Comparison of ENCODE assay signal across 9 cellular contexts in genomic region chr10:35331894-35332640, GRCh38. TPM values are rescaled to one million over a fixed set of nuclear protein-coding genes. Genes with fewer than 3 reads are reported as not detected.
DNase-seq lines count a peak whose midpoint lies in the region; ATAC-seq and TF ChIP-seq lines count a peak whose summit lies in the region.
"Had no signal": no experiment of that assay in that cellular context is flagged by ENCODE, and none has a peak within 500 bp of the region (broad histone marks: within the 10 kb centered on the region; RNA-seq: fewer than 3 reads in every experiment).

No MANE protein-coding gene starts in this region.

- 45 to 56% methylated on average over 6 of the region's 6 CpGs for WGBS in esophagus squamous epithelium, 2 donors
- 43 to 54% (median 51%) methylated on average over 6 of the region's 6 CpGs for WGBS in psoas muscle, 3 donors

- H3K4me3 ChIP-seq in esophagus squamous epithelium (no peak overlapping the region), psoas muscle (no peak overlapping the region)

- no peak for TF ChIP-seq POLR2A in esophagus squamous epithelium (IDR thresholded peaks at IDR 0.05)

- ATAC-seq in psoas muscle = peak; percentile 64 to 81 (median 76)
- ATAC-seq in GM21390 (IDR thresholded peaks at IDR 0.05; ENCODE audit: unreplicated experiment) = no peak
- ATAC-seq in GM19397 (IDR thresholded peaks at IDR 0.05; ENCODE audit: unreplicated experiment) = no peak

- H3K36me3 ChIP-seq in esophagus squamous epithelium = no peaks in the 10 kb centered on the region
- H3K36me3 ChIP-seq in psoas muscle (ENCODE audit: insufficient read depth in 1 of 2, low read depth in 1 of 2) = no peaks in the 10 kb centered on the region

- intact Hi-C loops in esophagus squamous epithelium (cut with DNase I) = no loop called here
- intact Hi-C loops in psoas muscle (cut with DNase I) = loop anchor here in 1 of 2 donors (5.0 kb wide), 1 partner anchor 230 kb away; no protein-coding TSS in a partner anchor

- DNase-seq in ELR (ENCODE audit: low read depth) (peak; percentile 94), NCI-H510A (lab: John Stamatoyannopoulos, UW) (peak; percentile 13), esophagus squamous epithelium (lab: John Stamatoyannopoulos, UW) (no peak), psoas muscle (no peak)
- DNase-seq in stimulated activated CD4-positive, alpha-beta T cell treated with anti-CD3 and anti-CD28 coated beads, Interleukin-2, amount 100 ng/mL, for 24 hours = no peak
- no peak for DNase-seq in activated CD8-positive, alpha-beta memory T cell treated with anti-CD3 and anti-CD28 coated beads for 24 hours
- DNase-seq: foreskin melanocyte had no signal

- H3K27ac ChIP-seq in esophagus squamous epithelium = peak overlapping the region in 3 of 4 donors; percentile 6 to 30 (median 18)
- H3K27ac ChIP-seq in psoas muscle = peak overlapping the region; percentile 92

- TF ChIP-seq CTCF in esophagus squamous epithelium (IDR thresholded peaks at IDR 0.05) = no peak
- no peak for TF ChIP-seq CTCF in psoas muscle (IDR thresholded peaks at IDR 0.05)

- H3K27me3 ChIP-seq in esophagus squamous epithelium = no peaks in the 10 kb centered on the region
- H3K27me3 ChIP-seq in psoas muscle (ENCODE audit: insufficient read depth in 3 of 3, low read length in 2 of 3) = no peaks in the 10 kb centered on the region

- H3K4me1 ChIP-seq in esophagus squamous epithelium (peaks cover 7 to 51% (median 19%) of the 10 kb centered on the region in 3 donors), psoas muscle (peaks cover 56% of the 10 kb centered on the region)

- H3K9me3 ChIP-seq in esophagus squamous epithelium (no peaks in the 10 kb centered on the region), psoas muscle (no peaks in the 10 kb centered on the region)

RNA-seq across cellular contexts. Expression of gene CCNY, which starts 4.2 kb away (rescaled TPM):
- total RNA-seq in esophagus squamous epithelium (10 to 100 TPM; 24.1 to 41.5 (median 30.4) TPM), psoas muscle (10 to 100 TPM; 47.0 to 55.8 (median 50.5) TPM)
- polyA plus RNA-seq in psoas muscle = 10 to 100 TPM; 21.2 to 40.8 (median 24.3) TPM

Comparison
In these comparisons a context has a peak if more than half of its experiments do, and no peak if none do; other contexts are left out.
1. DNase-seq: peak in ELR (single experiment) and NCI-H510A (single experiment); none in esophagus squamous epithelium (single experiment), psoas muscle (0 of 2), stimulated activated CD4-positive, alpha-beta T cell treated with anti-CD3 and anti-CD28 coated beads, Interleukin-2, amount 100 ng/mL, for 24 hours (0 of 2) and activated CD8-positive, alpha-beta memory T cell treated with anti-CD3 and anti-CD28 coated beads for 24 hours (single experiment).
2. ATAC-seq: peak in psoas muscle (4 of 4); none in GM21390 (single experiment) and GM19397 (single experiment).